In the genomic region with DNA sequence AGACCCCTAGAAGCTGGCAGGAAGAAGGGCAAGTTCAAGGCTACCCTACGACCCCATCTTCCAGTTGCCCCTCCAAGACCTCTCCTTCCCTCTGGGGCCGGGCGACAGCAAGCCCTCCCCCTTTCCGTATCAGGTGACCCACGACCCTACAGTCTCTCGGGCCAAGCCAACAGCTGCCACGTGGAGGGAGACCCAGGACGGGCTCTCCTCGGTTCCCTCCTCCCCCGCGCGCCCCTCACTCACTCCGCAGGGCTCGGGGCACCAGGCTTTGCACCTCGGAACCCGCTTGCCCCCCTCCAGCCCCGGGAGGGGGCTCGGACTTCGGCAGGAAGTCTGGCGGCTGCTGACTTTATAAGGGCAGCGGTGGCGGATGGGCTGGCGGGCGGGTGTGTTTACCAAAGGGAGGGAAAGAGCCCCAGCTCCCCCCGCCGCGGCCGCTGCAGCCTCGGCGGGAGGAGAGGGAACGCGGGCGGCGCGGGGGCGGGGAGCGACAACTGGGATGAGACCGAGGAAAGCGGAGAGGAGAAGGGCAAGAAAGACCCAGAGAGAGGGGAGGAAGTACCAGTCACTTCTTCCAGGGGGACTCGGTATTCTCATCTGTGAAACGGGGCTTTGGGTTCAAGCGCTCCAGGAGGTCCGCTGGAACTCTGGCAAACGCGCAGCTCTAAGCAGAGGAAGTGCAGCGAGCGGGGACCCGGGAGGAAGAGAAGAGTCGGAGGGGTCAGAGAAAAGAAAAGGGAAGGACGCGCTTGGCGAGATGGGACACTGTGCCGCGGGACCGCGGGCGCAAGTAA, we compare ENCODE assay signal across 8 cellular contexts. TPM values are rescaled to one million over a fixed set of nuclear protein-coding genes. Genes with fewer than 3 reads are reported as not detected.
DNase-seq lines count a peak whose midpoint lies in the region; ATAC-seq and TF ChIP-seq lines count a peak whose summit lies in the region.

No MANE protein-coding gene starts in this region.

- H2AFZ ChIP-seq in KMS-11 (ENCODE audit: low read depth) = peak overlapping the region; percentile 99

- intact Hi-C loops in colonic mucosa (cut with DNase I) = no loop called here
- intact Hi-C loops in lower lobe of right lung (cut with DNase I) = no loop called here

- DNase-seq in EH (ENCODE audit: low read depth) (peak; percentile 57), WERI-Rb-1 (no peak), colonic mucosa (peak; percentile 83), lower lobe of right lung (peak; percentile 78), NCI-H128 (lab: John Stamatoyannopoulos, UW; ENCODE audit: unreplicated experiment) (no peak)
- peak; percentile 15 to 38 for DNase-seq in stimulated activated CD8-positive, alpha-beta memory T cell treated with anti-CD3 and anti-CD28 coated beads, Interleukin-15, amount 100 ng/mL, for 48 hours (ENCODE audit: low read depth in 2 of 2)

- ATAC-seq in GM21526 (IDR thresholded peaks at IDR 0.05; ENCODE audit: low FRiP score, unreplicated experiment) = peak; percentile 42
- ATAC-seq in lower lobe of right lung = peak; percentile 79 to 84

- TF ChIP-seq CTCF in KMS-11 (conservative IDR thresholded peaks at IDR 0.05; ENCODE audit: low read depth, low read length) = no peak
- TF ChIP-seq CTCF in WERI-Rb-1 (IDR thresholded peaks at IDR 0.05; ENCODE audit: low read depth, low read length) = no peak
- no peak for TF ChIP-seq CTCF in colonic mucosa (IDR thresholded peaks at IDR 0.05)
- TF ChIP-seq CTCF in lower lobe of right lung (IDR thresholded peaks at IDR 0.05) = no peak

- no peaks in the 10 kb centered on the region for H3K9me3 ChIP-seq in WERI-Rb-1 (ENCODE audit: severe bottlenecking)
- no peaks in the 10 kb centered on the region for H3K9me3 ChIP-seq in colonic mucosa
- no peaks in the 10 kb centered on the region for H3K9me3 ChIP-seq in lower lobe of right lung

- H3K9ac ChIP-seq in KMS-11 = peak overlapping the region; percentile 67; the same call in 1 of the 2 replicates
- H3K9ac ChIP-seq in colonic mucosa (ENCODE audit: low read depth in 2 of 2, low read length in 2 of 2) = peak overlapping the region; percentile 65 to 81

- no peaks in the 10 kb centered on the region for H4K20me1 ChIP-seq in KMS-11 (ENCODE audit: insufficient read depth)

- no peak overlapping the region for H3K4me3 ChIP-seq in KMS-11 (IDR thresholded peaks at IDR 0.05; ENCODE audit: insufficient read depth, low read depth, low read length)
- peak overlapping the region; percentile 78 for H3K4me3 ChIP-seq in WERI-Rb-1 (ENCODE audit: low read depth, low read length)
- H3K4me3 ChIP-seq in colonic mucosa = peak overlapping the region; percentile 79
- H3K4me3 ChIP-seq in lower lobe of right lung = peak overlapping the region; percentile 97

- H3K79me2 ChIP-seq in KMS-11 (ENCODE audit: insufficient read depth, low read depth) = no peaks in the 10 kb centered on the region

- H3K27me3 ChIP-seq in KMS-11 (ENCODE audit: insufficient read depth, low read depth) (no peaks in the 10 kb centered on the region), WERI-Rb-1 (ENCODE audit: insufficient read depth, low read depth, severe bottlenecking) (peaks cover 20% of the 10 kb centered on the region), colonic mucosa (no peaks in the 10 kb centered on the region), lower lobe of right lung (ENCODE audit: low read depth) (no peaks in the 10 kb centered on the region)

- H3K27ac ChIP-seq in KMS-11 (no peak overlapping the region), WERI-Rb-1 (no peak overlapping the region), colonic mucosa (no peak overlapping the region), lower lobe of right lung (peak overlapping the region; percentile 68)

- H3K4me2 ChIP-seq in KMS-11 = peak overlapping the region; percentile 77

- H3K36me3 ChIP-seq in KMS-11 (ENCODE audit: insufficient read depth) (no peaks in the 10 kb centered on the region), WERI-Rb-1 (no peaks in the 10 kb centered on the region), colonic mucosa (no peaks in the 10 kb centered on the region), lower lobe of right lung (no peaks in the 10 kb centered on the region)

- H3K4me1 ChIP-seq in KMS-11 (ENCODE audit: low read depth, poor library complexity, severe bottlenecking) = peaks cover 14% of the 10 kb centered on the region
- H3K4me1 ChIP-seq in colonic mucosa = peaks cover 4% of the 10 kb centered on the region
- H3K4me1 ChIP-seq in lower lobe of right lung = peaks cover 17% of the 10 kb centered on the region

RNA-seq across cellular contexts. Expression of gene SLC43A1, which starts 0.8 kb away (rescaled TPM):
- total RNA-seq in colonic mucosa (10 to 100 TPM in 1 of 2 donors, 1 to 10 TPM in 1; 8.7 to 19.0 TPM), lower lobe of right lung (13.2 TPM)

RNA-seq across cellular contexts. Expression of gene TIMM10, which starts 15.8 kb away (rescaled TPM):
- 10 to 100 TPM; 54.8 to 67.1 TPM for total RNA-seq in colonic mucosa
- 35.3 TPM for total RNA-seq in lower lobe of right lung

RNA-seq across cellular contexts. Expression of gene SMTNL1, which starts 22.7 kb away (rescaled TPM):
- total RNA-seq in colonic mucosa (not detected), lower lobe of right lung (not detected)

RNA-seq across cellular contexts. Expression of gene UBE2L6, which starts 52.7 kb away (rescaled TPM):
- total RNA-seq in colonic mucosa (10 to 100 TPM; 28.3 to 35.3 TPM), lower lobe of right lung (172 TPM)

RNA-seq across cellular contexts. Expression of gene RTN4RL2, which starts 54.4 kb away (rescaled TPM):
- total RNA-seq in colonic mucosa (under 1 TPM; 0.54 to 0.82 TPM), lower lobe of right lung (4.8 TPM)

Comparison
In these comparisons a context has a peak if more than half of its experiments do, and no peak if none do; other contexts are left out.
1. DNase-seq: peak in EH (single experiment), colonic mucosa (single experiment), lower lobe of right lung (single experiment) and stimulated activated CD8-positive, alpha-beta memory T cell treated with anti-CD3 and anti-CD28 coated beads, Interleukin-15, amount 100 ng/mL, for 48 hours (2 of 2); none in WERI-Rb-1 (single experiment) and NCI-H128 (single experiment).